Comparison of ENCODE assay signal across 23 cellular contexts in genomic region chr18:58252166-58252565, GRCh38.
A peak's percentile ranks its signal among the peaks of the same experiment; 100 is the strongest.
DNase-seq lines count a peak whose midpoint lies in the region; ATAC-seq and TF ChIP-seq lines count a peak whose summit lies in the region.
"Had no signal": no experiment of that assay in that cellular context is flagged by ENCODE, and none has a peak within 500 bp of the region (broad histone marks: within the 10 kb centered on the region; RNA-seq: fewer than 3 reads in every experiment).

No MANE protein-coding gene starts in this region.

- H3K27ac Mint-ChIP-seq in MCF 10A (ENCODE audit: low read depth, unreplicated experiment) (no peak overlapping the region), immature natural killer cell (no peak overlapping the region)
- H3K27ac Mint-ChIP-seq: CD4-positive, alpha-beta memory T cell had no signal

- H3K4ac ChIP-seq in mesenchymal stem cell (ENCODE audit: low read depth in 1 of 2, low read length in 2 of 2) = no peak overlapping the region

- no peak overlapping the region for H2AK5ac ChIP-seq in mesenchymal stem cell (ENCODE audit: low read length, severe bottlenecking)

- no peak overlapping the region for H2AFZ ChIP-seq in mammary epithelial cell (ENCODE audit: low read depth, low read length)
- no peak overlapping the region for H2AFZ ChIP-seq in mesenchymal stem cell (ENCODE audit: low read depth, low read length)

- no peak overlapping the region for H3K4me2 ChIP-seq in mammary epithelial cell (ENCODE audit: insufficient read depth, low read depth, low read length)
- H3K4me2 ChIP-seq in mesenchymal stem cell (ENCODE audit: low read length, poor library complexity, severe bottlenecking) = no peak overlapping the region
- H3K4me2 ChIP-seq: BLaER1 treated with 17β-estradiol and CSF1 and Interleukin-3, amounts not matched to agents 10 nM and 100 nM had no signal

- H3K9me3 ChIP-seq in breast epithelium (no peaks in the 10 kb centered on the region), mammary epithelial cell (replicated peaks; ENCODE audit: insufficient read depth, low read length) (no peaks in the 10 kb centered on the region), mesenchymal stem cell (ENCODE audit: control insufficient read depth, low read length) (no peaks in the 10 kb centered on the region)
- H3K9me3 ChIP-seq: MG63, SJCRH30 had no signal

- peaks cover 22% of the 10 kb centered on the region for H3K79me1 ChIP-seq in mesenchymal stem cell (replicated peaks; ENCODE audit: low read length, poor library complexity, severe bottlenecking)

- POLR2A ChIA-PET in MCF 10A (lab: Yijun Ruan, JAX) = interaction anchor here (1.0 to 2.7 kb wide), 2 partner anchors 11 to 59 kb away, joined by 3 to 14 read pairs; no protein-coding TSS in a partner anchor

- TF ChIP-seq POLR2A in breast epithelium (IDR thresholded peaks at IDR 0.05) = no peak

- H3K27me3 Mint-ChIP-seq in MCF 10A (ENCODE audit: insufficient read depth, unreplicated experiment) = no peaks in the 10 kb centered on the region
- peaks cover 0 to 1% (median 0%) of the 10 kb centered on the region in 3 donors for H3K27me3 Mint-ChIP-seq in immature natural killer cell (ENCODE audit: low read depth in 3 of 3)

- CTCF ChIA-PET in MCF 10A (lab: Yijun Ruan, JAX) (no interaction called here), mammary epithelial cell (lab: Charles Lee; ENCODE audit: low non-redundant PET) (no interaction called here)

- H3K36me3 Mint-ChIP-seq in MCF 10A (ENCODE audit: insufficient read depth, unreplicated experiment) (peaks cover 32% of the 10 kb centered on the region), immature natural killer cell (no peaks in the 10 kb centered on the region)
- H3K36me3 Mint-ChIP-seq: CD4-positive, alpha-beta memory T cell had no signal

- no peaks in the 10 kb centered on the region for H4K20me1 ChIP-seq in mammary epithelial cell (ENCODE audit: insufficient read depth, low read length)

- no peak overlapping the region for H3K14ac ChIP-seq in mesenchymal stem cell (ENCODE audit: low read length in 2 of 2)

- H3K23ac ChIP-seq in mesenchymal stem cell (ENCODE audit: low read length in 2 of 2) = no peak overlapping the region

- H3K4me3 Mint-ChIP-seq in MCF 10A (ENCODE audit: unreplicated experiment) (no peak overlapping the region), immature natural killer cell (no peak overlapping the region)
- H3K4me3 Mint-ChIP-seq: CD4-positive, alpha-beta memory T cell had no signal

- no peak overlapping the region for H2BK120ac ChIP-seq in mesenchymal stem cell (ENCODE audit: low read depth, low read length)

- intact Hi-C loops in MCF 10A (cut with micrococcal nuclease) = no loop called here
- intact Hi-C loops in breast epithelium (cut with DNase I; ENCODE audit: low total_unique reads) = no loop called here
- intact Hi-C loops in mammary epithelial cell (cut with micrococcal nuclease) = no loop called here

- H3K4me1 ChIP-seq in breast epithelium (peaks cover 0 to under 1% of the 10 kb centered on the region in 2 donors), mammary epithelial cell (ENCODE audit: insufficient read depth, low read length) (peaks cover 7% of the 10 kb centered on the region), mesenchymal stem cell (ENCODE audit: control insufficient read depth, insufficient read depth, low read depth, low read length) (peaks cover 22% of the 10 kb centered on the region)

- BruUV-seq in MCF 10A (replicated peaks; lab: Mats Ljungman, UMichigan) = TSS peak; percentile 10
- TSS peak; percentile 16 for BruUV-seq in mammary epithelial cell (replicated peaks; lab: Mats Ljungman, UMichigan)

- H3K18ac ChIP-seq in mesenchymal stem cell (ENCODE audit: low read depth in 1 of 2, low read length in 2 of 2) = no peak overlapping the region

- H3K4me3 ChIP-seq in breast epithelium (no peak overlapping the region), mammary epithelial cell (replicated peaks in 1 of 3; ENCODE audit: insufficient read depth in 1 of 3, low read depth in 2 of 3, low read length in 3 of 3) (no peak overlapping the region), mesenchymal stem cell (ENCODE audit: insufficient read depth in 1 of 2, low read depth in 1 of 2, low read length in 2 of 2) (no peak overlapping the region)
- H3K4me3 ChIP-seq: BLaER1 treated with 17β-estradiol and CSF1 and Interleukin-3, amounts not matched to agents 10 nM and 100 nM; MG63; SJCRH30 had no signal

- no peak overlapping the region for H2BK15ac ChIP-seq in mesenchymal stem cell (ENCODE audit: low read depth, poor library complexity, severe bottlenecking)

- TF ChIP-seq CTCF in MCF 10A (IDR thresholded peaks at IDR 0.05; ENCODE audit: unreplicated experiment) (no peak), breast epithelium (IDR thresholded peaks at IDR 0.05) (no peak), mammary epithelial cell (conservative IDR thresholded peaks at IDR 0.05 in 1 of 2, IDR thresholded peaks at IDR 0.05 in 1 of 2; ENCODE audit: extremely low read depth in 1 of 2, insufficient read depth in 1 of 2, low read depth in 1 of 2, low read length in 2 of 2) (no peak)

- in situ Hi-C loops in mammary epithelial cell (cut with MboI; ENCODE audit: low sequenced_read_pairs in 2 of 2) = no loop called here

- H3K9me3 Mint-ChIP-seq in MCF 10A (ENCODE audit: unreplicated experiment) = no peaks in the 10 kb centered on the region
- H3K9me3 Mint-ChIP-seq in immature natural killer cell = peaks cover 0 to 2% (median 0%) of the 10 kb centered on the region in 6 donors
- H3K9me3 Mint-ChIP-seq: CD4-positive, alpha-beta memory T cell had no signal

- no peak overlapping the region for H3K27ac ChIP-seq in breast epithelium
- no peak overlapping the region for H3K27ac ChIP-seq in mammary epithelial cell (ENCODE audit: insufficient read depth, low read depth, low read length)
- H3K27ac ChIP-seq in mesenchymal stem cell (ENCODE audit: low read length, poor library complexity, severe bottlenecking) = no peak overlapping the region
- H3K27ac ChIP-seq: 22Rv1; BLaER1 treated with 17β-estradiol and CSF1 and Interleukin-3, amounts not matched to agents 10 nM and 100 nM; SJCRH30 had no signal

- H4K91ac ChIP-seq in mesenchymal stem cell (ENCODE audit: low read length) = no peak overlapping the region

- H2BK12ac ChIP-seq in mesenchymal stem cell (ENCODE audit: low read length in 2 of 2) = no peak overlapping the region

- WGBS in mammary epithelial cell (ENCODE audit: low coverage, missing lambda C conversion rate) = 97% methylated on average over 6 of the region's 6 CpGs
- 32% methylated on average over 3 of the region's 6 CpGs for WGBS in mesenchymal stem cell

- H3K4me1 Mint-ChIP-seq in MCF 10A (ENCODE audit: insufficient read depth, unreplicated experiment) (peaks cover 6% of the 10 kb centered on the region), immature natural killer cell (no peaks in the 10 kb centered on the region)
- H3K4me1 Mint-ChIP-seq: CD4-positive, alpha-beta memory T cell had no signal

- H3K36me3 ChIP-seq in breast epithelium (peaks cover 7% of the 10 kb centered on the region), mammary epithelial cell (ENCODE audit: insufficient read depth, low read length) (peaks cover 13% of the 10 kb centered on the region), mesenchymal stem cell (ENCODE audit: control insufficient read depth in 1 of 2, insufficient read depth in 2 of 2, low read depth in 1 of 2, low read length in 2 of 2) (peaks cover 0 to 22% of the 10 kb centered on the region in 2 experiments)
- H3K36me3 ChIP-seq: MG63, SJCRH30 had no signal

- DNase-seq in MCF 10A (ENCODE audit: unreplicated experiment) (no peak), breast epithelium (ENCODE audit: low spot score in 2 of 2) (no peak), mammary epithelial cell (no peak), mesenchymal stem cell (peak; percentile 41), immature natural killer cell (no peak), NOMO-1 (lab: John Stamatoyannopoulos, UW; ENCODE audit: unreplicated experiment in 2 of 2) (no peak)
- DNase-seq: ACHN; Calu3; CD4-positive, alpha-beta memory T cell; GF-D8; Kasumi-1; MG63; NCI-H1417; NCI-H1694 treated with DMSO at 0.1 percent for 48 hours; NCI-H2081 treated with DMSO at 0.1 percent for 48 hours; NCI-H2171 treated with DMSO at 0.1 percent for 48 hours; NCI-H524 treated with DMSO at 0.1 percent for 48 hours; NCI-H82; SJCRH30 had no signal

- H3K27me3 ChIP-seq in breast epithelium = no peaks in the 10 kb centered on the region
- no peaks in the 10 kb centered on the region for H3K27me3 ChIP-seq in mammary epithelial cell (ENCODE audit: insufficient read depth, low read length)
- no peaks in the 10 kb centered on the region for H3K27me3 ChIP-seq in mesenchymal stem cell (ENCODE audit: control insufficient read depth in 1 of 2, insufficient read depth in 1 of 2, low read length in 2 of 2)
- H3K27me3 ChIP-seq: BLaER1 treated with 17β-estradiol and CSF1 and Interleukin-3, amounts not matched to agents 10 nM and 100 nM; MG63; SJCRH30 had no signal

- dilution Hi-C loops in mammary epithelial cell (cut with HindIII; ENCODE audit: low sequenced_read_pairs) = no loop called here

- ATAC-seq in HG02678 (IDR thresholded peaks at IDR 0.05; ENCODE audit: unreplicated experiment) (no peak), GM21576 (IDR thresholded peaks at IDR 0.05; ENCODE audit: unreplicated experiment) (no peak)

- H4K8ac ChIP-seq in mesenchymal stem cell (ENCODE audit: low read length) = no peak overlapping the region

- no peak overlapping the region for H2BK5ac ChIP-seq in mesenchymal stem cell (ENCODE audit: low read depth, low read length, poor library complexity, severe bottlenecking)

- H3K9ac ChIP-seq in mammary epithelial cell (ENCODE audit: insufficient read depth, low read length) (no peak overlapping the region), mesenchymal stem cell (ENCODE audit: low read length) (no peak overlapping the region)
- H3K9ac ChIP-seq: BLaER1 treated with 17β-estradiol and CSF1 and Interleukin-3, amounts not matched to agents 10 nM and 100 nM had no signal

- peaks cover 90% of the 10 kb centered on the region for H3K79me2 ChIP-seq in mammary epithelial cell (ENCODE audit: insufficient read depth, low read length)
